25 cellular contexts compared by ENCODE assay signal in genomic region chr10:30365278-30365677, GRCh38. TPM values are rescaled to one million over a fixed set of nuclear protein-coding genes. Genes with fewer than 3 reads are reported as not detected.
DNase-seq lines count a peak whose midpoint lies in the region; ATAC-seq and TF ChIP-seq lines count a peak whose summit lies in the region.
"Had no signal": no experiment of that assay in that cellular context is flagged by ENCODE, and none has a peak within 500 bp of the region (broad histone marks: within the 10 kb centered on the region; RNA-seq: fewer than 3 reads in every experiment).

No MANE protein-coding gene starts in this region.

- no peaks in the 10 kb centered on the region for H3F3A ChIP-seq in PC-3 (ENCODE audit: low read length, unreplicated experiment)

- peaks cover 34% of the 10 kb centered on the region for H3K27me3 Mint-ChIP-seq in chondrocyte (ENCODE audit: low read depth)

- H4K20me1 ChIP-seq in PC-3 (ENCODE audit: low read length) = no peaks in the 10 kb centered on the region

- H3K4me1 Mint-ChIP-seq in chondrocyte (ENCODE audit: low read depth) = no peaks in the 10 kb centered on the region
- H3K4me1 Mint-ChIP-seq: IgD-negative memory B cell; naive thymus-derived CD8-positive, alpha-beta T cell had no signal

- H3K9ac ChIP-seq in PC-3 (ENCODE audit: low read length) = no peak overlapping the region

- DNase-seq in ELR (ENCODE audit: low read depth) (peak; percentile 18), PC-3 (peak; percentile 88), chondrocyte (ENCODE audit: low spot score) (no peak), mucosa of descending colon (no peak), T-helper 1 cell (no peak), GM13977 (ENCODE audit: low spot score) (no peak), hippocampal formation (lab: John Stamatoyannopoulos, UW) (no peak)
- no peak for DNase-seq in NK-92 treated with Interleukin-12 subunit alpha and Interleukin-12 subunit beta, amount 100 ng/mL, for 24 hours (lab: John Stamatoyannopoulos, UW)
- DNase-seq: activated CD4-positive, alpha-beta memory T cell treated with anti-CD3 and anti-CD28 coated beads, Interleukin-2, amount 10 ng/mL, durations not matched to agents 7 days and 5 days; activated CD4-positive, alpha-beta T cell treated with anti-CD3 and anti-CD28 coated beads for 1 hour; activated naive CD8-positive, alpha-beta T cell treated with anti-CD3 and anti-CD28 coated beads, Interleukin-2, amount 10 ng/mL, durations not matched to agents 7 days and 5 days; central memory CD4-positive, alpha-beta T cell; DMS79; H9; midbrain; naive thymus-derived CD8-positive, alpha-beta T cell; NCI-H1105; NCI-H187 treated with DMSO at 0.1 percent for 48 hours; NCI-H526 treated with DMSO at 0.1 percent for 48 hours; RPMI8226 had no signal

- H3K9me3 Mint-ChIP-seq in chondrocyte (ENCODE audit: low read depth) = no peaks in the 10 kb centered on the region
- H3K9me3 Mint-ChIP-seq: activated CD4-positive, alpha-beta memory T cell treated with anti-CD3 and anti-CD28 coated beads, Interleukin-2, amount 10 ng/mL, durations not matched to agents 7 days and 5 days; activated naive CD8-positive, alpha-beta T cell treated with anti-CD3 and anti-CD28 coated beads, Interleukin-2, amount 10 ng/mL, durations not matched to agents 7 days and 5 days; activated T-helper 17 cell treated with anti-CD3 and anti-CD28 coated beads, Interleukin-2, amount 50 U/mL, for 72 hours; dendritic cell treated with granulocyte-macrophage colony-stimulating factor and Interleukin-4, amounts not matched to agents 40 ng/mL and 50 ng/mL, for 4 days; H9; IgD-negative memory B cell; naive thymus-derived CD8-positive, alpha-beta T cell; T-helper 1 cell treated with Interleukin-12 subunit alpha and Interleukin-12 subunit beta and Interleukin-4 antibody, amounts not matched to agents 30 μg/mL and 1 μg/mL, for 36 hours had no signal

- peak overlapping the region; percentile 41 for H3K27ac Mint-ChIP-seq in chondrocyte (ENCODE audit: unreplicated experiment)
- H3K27ac Mint-ChIP-seq: activated CD4-positive, alpha-beta memory T cell treated with anti-CD3 and anti-CD28 coated beads, Interleukin-2, amount 10 ng/mL, durations not matched to agents 7 days and 5 days; activated naive CD8-positive, alpha-beta T cell treated with anti-CD3 and anti-CD28 coated beads, Interleukin-2, amount 10 ng/mL, durations not matched to agents 7 days and 5 days; activated T-helper 17 cell treated with anti-CD3 and anti-CD28 coated beads, Interleukin-2, amount 50 U/mL, for 72 hours; dendritic cell treated with granulocyte-macrophage colony-stimulating factor and Interleukin-4, amounts not matched to agents 40 ng/mL and 50 ng/mL, for 4 days; H9; IgD-negative memory B cell; T-helper 1 cell treated with Interleukin-12 subunit alpha and Interleukin-12 subunit beta and Interleukin-4 antibody, amounts not matched to agents 30 μg/mL and 1 μg/mL, for 36 hours had no signal

- in situ Hi-C loops in GM13977 (cut with MboI; ENCODE audit: low pct_unique_long_range_greater_than_20kb, low sequenced_read_pairs, unreplicated experiment) = no loop called here

- ATAC-seq in PC-3 (peak; percentile 99), mucosa of descending colon (peak; percentile 54)
- ATAC-seq: activated T-helper 17 cell treated with anti-CD3 and anti-CD28 coated beads, Interleukin-2, amount 50 U/mL, for 72 hours; naive thymus-derived CD8-positive, alpha-beta T cell had no signal

- H3K36me3 Mint-ChIP-seq in chondrocyte (ENCODE audit: low read depth) = peaks cover 3% of the 10 kb centered on the region
- H3K36me3 Mint-ChIP-seq: activated naive CD8-positive, alpha-beta T cell treated with anti-CD3 and anti-CD28 coated beads, Interleukin-2, amount 10 ng/mL, durations not matched to agents 7 days and 5 days; naive thymus-derived CD8-positive, alpha-beta T cell had no signal

- H3K27ac ChIP-seq in PC-3 (ENCODE audit: low read length) = no peak overlapping the region
- H3K27ac ChIP-seq: tibial nerve had no signal

- intact Hi-C loops in PC-3 (cut with micrococcal nuclease) (no loop called here), mucosa of descending colon (cut with DNase I, micrococcal nuclease) (no loop called here)

- POLR2A ChIA-PET in PC-3 (lab: Charles Lee; ENCODE audit: unreplicated experiment) = no interaction called here

- no peaks in the 10 kb centered on the region for H3K27me3 ChIP-seq in PC-3 (ENCODE audit: low read length)
- H3K27me3 ChIP-seq: tibial nerve had no signal

- BruUV-seq in PC-3 (replicated peaks; lab: Mats Ljungman, UMichigan) = no TSS peak

- H3K36me3 ChIP-seq in PC-3 (ENCODE audit: low read depth, low read length) (no peaks in the 10 kb centered on the region), mucosa of descending colon (ENCODE audit: low read depth) (no peaks in the 10 kb centered on the region)
- H3K36me3 ChIP-seq: tibial nerve had no signal

- no peak overlapping the region for H2AFZ ChIP-seq in PC-3 (ENCODE audit: low read length)

- no peak overlapping the region for H3K4me3 Mint-ChIP-seq in chondrocyte (ENCODE audit: unreplicated experiment)
- H3K4me3 Mint-ChIP-seq: activated CD4-positive, alpha-beta memory T cell treated with anti-CD3 and anti-CD28 coated beads, Interleukin-2, amount 10 ng/mL, durations not matched to agents 7 days and 5 days; activated naive CD8-positive, alpha-beta T cell treated with anti-CD3 and anti-CD28 coated beads, Interleukin-2, amount 10 ng/mL, durations not matched to agents 7 days and 5 days; activated T-helper 17 cell treated with anti-CD3 and anti-CD28 coated beads, Interleukin-2, amount 50 U/mL, for 72 hours; dendritic cell treated with granulocyte-macrophage colony-stimulating factor and Interleukin-4, amounts not matched to agents 40 ng/mL and 50 ng/mL, for 4 days; IgD-negative memory B cell; T-helper 1 cell treated with Interleukin-12 subunit alpha and Interleukin-12 subunit beta and Interleukin-4 antibody, amounts not matched to agents 30 μg/mL and 1 μg/mL, for 36 hours had no signal

- H3K4me3 ChIP-seq in PC-3 (ENCODE audit: low read length) (no peak overlapping the region), mucosa of descending colon (no peak overlapping the region)
- H3K4me3 ChIP-seq: tibial nerve had no signal

- H3K4me1 ChIP-seq in PC-3 (ENCODE audit: insufficient read depth, low read length) (peaks cover 7% of the 10 kb centered on the region; the same call in 1 of the 2 replicates), mucosa of descending colon (ENCODE audit: low read depth) (no peaks in the 10 kb centered on the region)

- TF ChIP-seq CTCF in PC-3 (conservative IDR thresholded peaks at IDR 0.05; ENCODE audit: low read depth, low read length) = 0 out of 2 replicates have a peak, but pooled peaks have one; percentile 11
- TF ChIP-seq CTCF in chondrocyte (IDR thresholded peaks at IDR 0.05) = no peak
- no peak for TF ChIP-seq CTCF in mucosa of descending colon (IDR thresholded peaks at IDR 0.05)
- TF ChIP-seq CTCF in GM13977 (IDR thresholded peaks at IDR 0.05; ENCODE audit: extremely low read depth, insufficient read depth, missing control alignments) = no peak

- H3K9me3 ChIP-seq in PC-3 (ENCODE audit: low read length) (no peaks in the 10 kb centered on the region), mucosa of descending colon (no peaks in the 10 kb centered on the region)
- H3K9me3 ChIP-seq: tibial nerve had no signal

- CTCF ChIA-PET in PC-3 (lab: Charles Lee) = no interaction called here

- H3K9me2 ChIP-seq in PC-3 (replicated peaks; ENCODE audit: low read length) = no peaks in the 10 kb centered on the region

- H3K79me2 ChIP-seq in PC-3 (ENCODE audit: low read length) = no peaks in the 10 kb centered on the region

- no peak overlapping the region for H3K4me2 ChIP-seq in PC-3 (ENCODE audit: low read length)

RNA-seq across cellular contexts. Expression of gene MTPAP, which starts 16.2 kb away (rescaled TPM):
- total RNA-seq in PC-3 (2014; rRNA removed) = 7.5 and 15.7 TPM in 2 replicates
- 18.0 to 24.2 TPM (median 18.3 TPM) in 3 replicates for total RNA-seq in chondrocyte
- total RNA-seq in mucosa of descending colon = 10 to 100 TPM; 24.8 to 33.4 (median 26.4) TPM

Comparison
In these comparisons a context has a peak if more than half of its experiments do, and no peak if none do; other contexts are left out.
1. DNase-seq: peak in ELR (single experiment) and PC-3 (single experiment); none in chondrocyte (single experiment), mucosa of descending colon (0 of 3), T-helper 1 cell (0 of 5), NK-92 treated with Interleukin-12 subunit alpha and Interleukin-12 subunit beta, amount 100 ng/mL, for 24 hours (single experiment), GM13977 (single experiment) and hippocampal formation (0 of 2).